In genomic region chr11:11973866-11974265, GRCh38 we compare ENCODE assay signal across 18 cellular contexts. TPM values are rescaled to one million over a fixed set of nuclear protein-coding genes. Genes with fewer than 3 reads are reported as not detected.
DNase-seq lines count a peak whose midpoint lies in the region; ATAC-seq and TF ChIP-seq lines count a peak whose summit lies in the region.
"Had no signal": no experiment of that assay in that cellular context is flagged by ENCODE, and none has a peak within 500 bp of the region (broad histone marks: within the 10 kb centered on the region; RNA-seq: fewer than 3 reads in every experiment).

No MANE protein-coding gene starts in this region.

- H3K4me3 Mint-ChIP-seq in activated CD4-positive, alpha-beta T cell treated with anti-CD3 and anti-CD28 coated beads for 36 hours = no peak overlapping the region
- H3K4me3 Mint-ChIP-seq: CD4-positive, CD25-positive, alpha-beta regulatory T cell; stimulated activated naive B cell treated with anti-CD40 and anti-IgM and Interleukin-4, amounts not matched to agents 10 μg/mL and 1 μg/mL and 100 μg/mL, for 72 hours had no signal

- peaks cover 6% of the 10 kb centered on the region for H3K4me1 Mint-ChIP-seq in activated CD4-positive, alpha-beta T cell treated with anti-CD3 and anti-CD28 coated beads for 36 hours

- H3K27me3 Mint-ChIP-seq in activated CD4-positive, alpha-beta T cell treated with anti-CD3 and anti-CD28 coated beads for 36 hours = no peaks in the 10 kb centered on the region
- H3K27me3 Mint-ChIP-seq: stimulated activated naive B cell treated with anti-CD40 and anti-IgM and Interleukin-4, amounts not matched to agents 10 μg/mL and 1 μg/mL and 100 μg/mL, for 72 hours had no signal

- CTCF ChIA-PET in RWPE1 (lab: Yijun Ruan, JAX) = interaction anchor here (1.1 kb wide), 1 partner anchor 8 kb away, joined by 4 read pairs; no protein-coding TSS in a partner anchor
- CTCF ChIA-PET in activated CD4-positive, alpha-beta T cell treated with anti-CD3 and anti-CD28 coated beads for 36 hours (lab: Charles Lee) = no interaction called here

- POLR2A ChIA-PET in RWPE1 (lab: Yijun Ruan, JAX; ENCODE audit: low non-redundant PET) = no interaction called here
- POLR2A ChIA-PET in activated CD4-positive, alpha-beta T cell treated with anti-CD3 and anti-CD28 coated beads for 36 hours (lab: Charles Lee) = no interaction called here

- no peaks in the 10 kb centered on the region for H3K36me3 Mint-ChIP-seq in activated CD4-positive, alpha-beta T cell treated with anti-CD3 and anti-CD28 coated beads for 36 hours (ENCODE audit: low read depth)
- H3K36me3 Mint-ChIP-seq: CD4-positive, CD25-positive, alpha-beta regulatory T cell had no signal

- no peak for TF ChIP-seq CTCF in RWPE1 (conservative IDR thresholded peaks at IDR 0.05; ENCODE audit: low read depth)
- no peak for TF ChIP-seq CTCF in thoracic aorta (IDR thresholded peaks at IDR 0.05)

- H3K4me1 ChIP-seq in muscle layer of duodenum (ENCODE audit: control insufficient read depth in 1 of 2, insufficient read depth in 2 of 2, low read length in 2 of 2) (peaks cover 21 to 68% of the 10 kb centered on the region in 2 donors), thoracic aorta (ENCODE audit: control insufficient read depth in 1 of 2, low read depth in 2 of 2) (peaks cover 58 to 95% of the 10 kb centered on the region in 2 donors)

- H3K27me3 ChIP-seq in muscle layer of duodenum (ENCODE audit: low read depth, low read length) (no peaks in the 10 kb centered on the region), thoracic aorta (replicated peaks; ENCODE audit: insufficient read depth) (no peaks in the 10 kb centered on the region)

- H3K4me3 ChIP-seq in muscle layer of duodenum (ENCODE audit: low read depth in 1 of 2, low read length in 2 of 2) (no peak overlapping the region), thoracic aorta (no peak overlapping the region)

- H3K36me3 ChIP-seq in muscle layer of duodenum (ENCODE audit: control insufficient read depth in 1 of 2, insufficient read depth in 2 of 2, low read length in 2 of 2) = no peaks in the 10 kb centered on the region
- no peaks in the 10 kb centered on the region for H3K36me3 ChIP-seq in thoracic aorta

- H3K9me3 ChIP-seq in muscle layer of duodenum (ENCODE audit: control insufficient read depth in 1 of 2, low read length in 2 of 2) (no peaks in the 10 kb centered on the region), thoracic aorta (no peaks in the 10 kb centered on the region)

- no peak overlapping the region for H3K27ac Mint-ChIP-seq in activated CD4-positive, alpha-beta T cell treated with anti-CD3 and anti-CD28 coated beads for 36 hours
- H3K27ac Mint-ChIP-seq: stimulated activated naive B cell treated with anti-CD40 and anti-IgM and Interleukin-4, amounts not matched to agents 10 μg/mL and 1 μg/mL and 100 μg/mL, for 72 hours had no signal

- no peak for ATAC-seq in thoracic aorta (ENCODE audit: insufficient number of reproducible peaks, low FRiP score, low read depth)
- ATAC-seq in activated CD4-positive, alpha-beta T cell treated with anti-CD3 and anti-CD28 coated beads for 36 hours = no peak
- ATAC-seq in stimulated activated naive CD8-positive, alpha-beta T cell treated with anti-CD3 and anti-CD28 coated beads, Interleukin-15, Interleukin-2, amounts not matched to agents 100 U/mL and 50 U/mL, for 24 hours = no peak
- no peak for ATAC-seq in GM19395 (IDR thresholded peaks at IDR 0.05; ENCODE audit: unreplicated experiment)
- ATAC-seq: stimulated activated naive B cell treated with anti-CD40 and anti-IgM and Interleukin-4, amounts not matched to agents 10 μg/mL and 1 μg/mL and 100 μg/mL, for 72 hours had no signal

- intact Hi-C loops in activated CD4-positive, alpha-beta T cell treated with anti-CD3 and anti-CD28 coated beads for 36 hours (cut with DNase I, micrococcal nuclease) = no loop called here

- no peaks in the 10 kb centered on the region for H3K9me3 Mint-ChIP-seq in activated CD4-positive, alpha-beta T cell treated with anti-CD3 and anti-CD28 coated beads for 36 hours (ENCODE audit: low read depth)
- H3K9me3 Mint-ChIP-seq: CD4-positive, CD25-positive, alpha-beta regulatory T cell had no signal

- no peak for DNase-seq in RWPE1 (ENCODE audit: low spot score)
- peak; percentile 39 for DNase-seq in ecto neural progenitor cell (ENCODE audit: low spot score)
- no peak for DNase-seq in thoracic aorta (ENCODE audit: low spot score)
- DNase-seq in activated CD4-positive, alpha-beta T cell treated with anti-CD3 and anti-CD28 coated beads for 36 hours = no peak
- no peak for DNase-seq in stimulated activated naive CD8-positive, alpha-beta T cell treated with anti-CD3 and anti-CD28 coated beads, Interleukin-15, Interleukin-2, amounts not matched to agents 100 U/mL and 50 U/mL, for 24 hours
- DNase-seq in AG08395 (ENCODE audit: low spot score) = no peak
- DNase-seq: activated CD4-positive, alpha-beta T cell treated with anti-CD3 and anti-CD28 coated beads, Interleukin-2, amount 50 U/mL, for 4 hours; activated effector memory CD4-positive, alpha-beta T cell treated with Interleukin-2 at 50 U/mL for 16 hours; CD4-positive, CD25-positive, alpha-beta regulatory T cell; erythroblast; GOT3; NCI-H1930; NCI-H774; stimulated activated CD4-positive, alpha-beta T cell treated with anti-CD3 and anti-CD28 coated beads, Interleukin-4, amount 100 ng/mL, for 4 hours; stimulated activated naive B cell treated with anti-CD40 and anti-IgM and Interleukin-4, amounts not matched to agents 10 μg/mL and 1 μg/mL and 100 μg/mL, for 72 hours; T1000 had no signal

- peak overlapping the region; percentile 46 for H3K27ac ChIP-seq in RWPE1
- peak overlapping the region; percentile 59 for H3K27ac ChIP-seq in muscle layer of duodenum (ENCODE audit: low read length)
- peak overlapping the region; percentile 77 to 96 for H3K27ac ChIP-seq in thoracic aorta

RNA-seq across cellular contexts. Expression of gene DKK3, which starts 34.6 kb away (rescaled TPM):
- 100 to 1,000 TPM; 732 to 847 TPM for total RNA-seq in thoracic aorta
- not detected for total RNA-seq in activated CD4-positive, alpha-beta T cell treated with anti-CD3 and anti-CD28 coated beads for 36 hours
- total RNA-seq: CD4-positive, CD25-positive, alpha-beta regulatory T cell had no signal

Comparison
In these comparisons a context has a peak if more than half of its experiments do, and no peak if none do; other contexts are left out.
1. RNA of gene DKK3, which starts 34.6 kb away (total RNA-seq): 732 to 847 TPM in thoracic aorta; not detected in activated CD4-positive, alpha-beta T cell treated with anti-CD3 and anti-CD28 coated beads for 36 hours; every median in the first group is over 100 times any median in the second.
2. Peak in every context shown above with its lines, with median percentiles within 50 percentile points of each other: H3K27ac ChIP-seq.